25 cellular contexts compared by ENCODE assay signal in the genomic region with DNA sequence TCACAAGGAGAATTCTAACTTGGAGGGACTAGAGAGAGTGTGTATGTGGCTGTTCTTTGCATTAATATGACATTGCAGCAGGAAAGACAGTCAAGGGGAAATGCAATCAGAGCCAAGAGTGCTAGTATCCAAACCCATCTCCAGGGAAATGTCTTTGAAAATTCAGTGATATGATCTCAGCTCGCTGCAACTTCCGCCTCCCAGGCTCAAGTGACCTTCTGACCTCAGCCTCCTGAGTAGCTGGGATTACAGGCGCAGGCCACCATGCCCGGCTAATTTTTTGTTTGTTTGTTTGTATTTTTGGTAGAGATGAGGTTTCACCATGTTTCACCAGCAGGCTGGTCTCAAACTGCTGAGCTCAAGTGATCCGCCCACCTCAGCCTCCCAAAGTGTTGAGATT.
"Had no signal": no experiment of that assay in that cellular context is flagged by ENCODE, and none has a peak within 500 bp of the region (broad histone marks: within the 10 kb centered on the region; RNA-seq: fewer than 3 reads in every experiment).

No MANE protein-coding gene starts in this region.

- H3K4me2 ChIP-seq: hepatocyte, smooth muscle cell had no signal

- H3K4me1 ChIP-seq: heart left ventricle, left lung, pancreas, right lobe of liver, stomach, vagina had no signal

- H3K4me1 Mint-ChIP-seq: naive B cell had no signal

- H2AFZ ChIP-seq: hepatocyte had no signal

- H3K36me3 ChIP-seq: gastrocnemius medialis, heart left ventricle, left lung, pancreas, right lobe of liver, stomach, thyroid gland, vagina had no signal

- H3K79me2 ChIP-seq: hepatocyte had no signal

- H3K27ac Mint-ChIP-seq: effector memory CD8-positive, alpha-beta T cell; naive B cell had no signal

- DNase-seq: cortex of kidney; effector memory CD8-positive, alpha-beta T cell; foreskin fibroblast; gastrocnemius medialis; heart left ventricle; left cardiac atrium; left lung; mammary epithelial cell; mesendoderm; naive B cell; pancreas; retina; stimulated activated CD4-positive, alpha-beta T cell treated with anti-CD3 and anti-CD28 coated beads, Interleukin-12 subunit alpha, Interleukin-12 subunit beta, amount 100 ng/mL, for 4 hours; stimulated activated CD4-positive, alpha-beta T cell treated with anti-CD3 and anti-CD28 coated beads, Interleukin-1b, Interleukin-23, amount 100 ng/mL, for 48 hours; stimulated activated CD4-positive, alpha-beta T cell treated with anti-CD3 and anti-CD28 coated beads, Interleukin-4, amount 100 ng/mL, for 1 hour; stimulated activated CD8-positive, alpha-beta memory T cell treated with anti-CD3 and anti-CD28 coated beads, Interleukin-4, amount 100 ng/mL, for 48 hours; stimulated activated naive CD4-positive, alpha-beta T cell; stomach; thyroid gland; trophoblast cell had no signal

- H3K4me3 Mint-ChIP-seq: effector memory CD8-positive, alpha-beta T cell; naive B cell had no signal

- H3K9me3 ChIP-seq: gastrocnemius medialis, heart left ventricle, left lung, pancreas, right lobe of liver, stomach, thyroid gland, vagina had no signal

- H3K27ac ChIP-seq: gastrocnemius medialis, heart left ventricle, hepatocyte, left lung, pancreas, right lobe of liver, stomach, thyroid gland, vagina had no signal

- H3K36me3 Mint-ChIP-seq: naive B cell had no signal

- ATAC-seq: effector memory CD8-positive, alpha-beta T cell; gastrocnemius medialis; heart left ventricle; left cardiac atrium; left lung; pancreas; right lobe of liver had no signal

- H3K9me3 Mint-ChIP-seq: effector memory CD8-positive, alpha-beta T cell; naive B cell had no signal

- H3K27me3 ChIP-seq: gastrocnemius medialis, heart left ventricle, hepatocyte, left lung, pancreas, right lobe of liver, stomach, thyroid gland, vagina had no signal

- FAIRE-seq: endometrium, pancreas had no signal

- H3K4me3 ChIP-seq: gastrocnemius medialis, heart left ventricle, hepatocyte, left lung, pancreas, right lobe of liver, smooth muscle cell, stomach, thyroid gland, vagina had no signal
